2 cellular contexts compared by ENCODE assay signal in genomic region chr14:68977741-68978549, GRCh38.
TF ChIP-seq lines count a peak whose summit lies in the region.

No MANE protein-coding gene starts in this region.

TF ChIP-seq in WTC11, 78 proteins besides CTCF, POLR2A, EP300 and RAD21 (continued from another document and continues in another):
- TF ChIP-seq E2F5 (CRISPR knock-in tag; IDR thresholded peaks at IDR 0.05) (0 out of 2 replicates have a peak, but pooled peaks have one; percentile 64), MYBL2 (CRISPR knock-in tag; IDR thresholded peaks at IDR 0.05) (0 out of 2 replicates have a peak, but pooled peaks have one; percentile 11), ZNF416 (CRISPR knock-in tag; IDR thresholded peaks at IDR 0.05) (no peak), EMX1 (CRISPR knock-in tag; IDR thresholded peaks at IDR 0.05) (no peak), FOXP1 (CRISPR knock-in tag; IDR thresholded peaks at IDR 0.05; ENCODE audit: borderline replicate concordance) (0 out of 2 replicates have a peak, but pooled peaks have one; percentile 18), E2F1 (CRISPR knock-in tag; IDR thresholded peaks at IDR 0.05) (0 out of 2 replicates have a peak, but pooled peaks have one; percentile 48), HMGXB4 (CRISPR knock-in tag; IDR thresholded peaks at IDR 0.05) (0 out of 2 replicates have a peak, but pooled peaks have one; percentile 29), NFYB (CRISPR knock-in tag; conservative IDR thresholded peaks at IDR 0.05; ENCODE audit: low read depth) (no peak), ZNF121 (CRISPR knock-in tag; IDR thresholded peaks at IDR 0.05) (0 out of 2 replicates have a peak, but pooled peaks have one; percentile 16), ZBTB21 (CRISPR knock-in tag; IDR thresholded peaks at IDR 0.05; ENCODE audit: borderline replicate concordance) (0 out of 2 replicates have a peak, but pooled peaks have one; percentile 29), ZNF281 (CRISPR knock-in tag; IDR thresholded peaks at IDR 0.05) (peak; percentile 86), NR2C2 (CRISPR knock-in tag; IDR thresholded peaks at IDR 0.05) (no peak), FOXK1 (CRISPR knock-in tag; IDR thresholded peaks at IDR 0.05) (peak; percentile 38), PRDM15 (CRISPR knock-in tag; IDR thresholded peaks at IDR 0.05) (0 out of 2 replicates have a peak, but pooled peaks have one; percentile 10), MLX (CRISPR knock-in tag; IDR thresholded peaks at IDR 0.05) (no peak)

TF ChIP-seq in HepG2, 621 proteins besides CTCF, POLR2A, EP300 and RAD21 (continued from another document and continues in another):
- TF ChIP-seq HOMEZ (CRISPR knock-in tag; IDR thresholded peaks at IDR 0.05; ENCODE audit: low read depth): no peak
- no peak for TF ChIP-seq TEF (CRISPR knock-in tag; IDR thresholded peaks at IDR 0.05)
- TF ChIP-seq GTF3A (CRISPR knock-in tag; conservative IDR thresholded peaks at IDR 0.05): no peak
- no peak for TF ChIP-seq ZNF329 (CRISPR knock-in tag; IDR thresholded peaks at IDR 0.05; ENCODE audit: low read depth)
- TF ChIP-seq TGIF2 (CRISPR knock-in tag; IDR thresholded peaks at IDR 0.05): 0 out of 2 replicates have a peak, but pooled peaks have one; percentile 5
- TF ChIP-seq MYC (CRISPR knock-in tag; IDR thresholded peaks at IDR 0.05; ENCODE audit: borderline replicate concordance): peak; percentile 61
- TF ChIP-seq ZC3H13 (CRISPR knock-in tag; IDR thresholded peaks at IDR 0.05): no peak
- TF ChIP-seq ZGPAT (CRISPR knock-in tag; IDR thresholded peaks at IDR 0.05): no peak
- no peak for TF ChIP-seq ZNF530 (CRISPR knock-in tag; IDR thresholded peaks at IDR 0.05; ENCODE audit: low read depth)
- TF ChIP-seq NFRKB (IDR thresholded peaks at IDR 0.05): no peak
- TF ChIP-seq SMAD9 (CRISPR knock-in tag; IDR thresholded peaks at IDR 0.05): no peak
- TF ChIP-seq TBX2 (CRISPR knock-in tag; IDR thresholded peaks at IDR 0.05; ENCODE audit: borderline replicate concordance): no peak
- no peak for TF ChIP-seq TP53 (CRISPR knock-in tag; conservative IDR thresholded peaks at IDR 0.05)
- TF ChIP-seq ZNF274 (CRISPR knock-in tag; IDR thresholded peaks at IDR 0.05): no peak
- TF ChIP-seq SMAD3 (CRISPR knock-in tag; IDR thresholded peaks at IDR 0.05): no peak
- TF ChIP-seq ZNF7 (CRISPR knock-in tag; IDR thresholded peaks at IDR 0.05): no peak
- no peak for TF ChIP-seq JUN (CRISPR knock-in tag; IDR thresholded peaks at IDR 0.05)
- no peak for TF ChIP-seq ELK4 (CRISPR knock-in tag; IDR thresholded peaks at IDR 0.05; ENCODE audit: borderline replicate concordance)
- no peak for TF ChIP-seq ZNF629 (CRISPR knock-in tag; conservative IDR thresholded peaks at IDR 0.05)
- peak; percentile 24; the same call in 1 of the 2 replicates for TF ChIP-seq ESRRA (CRISPR knock-in tag; IDR thresholded peaks at IDR 0.05; ENCODE audit: low read depth)
- TF ChIP-seq NFAT5 (CRISPR knock-in tag; IDR thresholded peaks at IDR 0.05): no peak
- TF ChIP-seq RAD51 (IDR thresholded peaks at IDR 0.05; ENCODE audit: borderline replicate concordance): no peak
- TF ChIP-seq TAF1 (CRISPR knock-in tag; IDR thresholded peaks at IDR 0.05): peak; percentile 68; the same call in 1 of the 2 replicates
- no peak for TF ChIP-seq ZNF781 (CRISPR knock-in tag; IDR thresholded peaks at IDR 0.05; ENCODE audit: borderline replicate concordance, not compliant biosample characterization)
- peak; percentile 8 for TF ChIP-seq SKI (IDR thresholded peaks at IDR 0.05; ENCODE audit: partially characterized antibody)
- no peak for TF ChIP-seq MIXL1 (CRISPR knock-in tag; IDR thresholded peaks at IDR 0.05)
- TF ChIP-seq IRF2 (CRISPR knock-in tag; IDR thresholded peaks at IDR 0.05): no peak
- TF ChIP-seq FOXP4 (CRISPR knock-in tag; IDR thresholded peaks at IDR 0.05): peak; percentile 43; the same call in 1 of the 2 replicates
- 0 out of 2 replicates have a peak, but pooled peaks have one; percentile 63 for TF ChIP-seq ZNF564 (CRISPR knock-in tag; IDR thresholded peaks at IDR 0.05)
- no peak for TF ChIP-seq CBX5 (CRISPR knock-in tag; IDR thresholded peaks at IDR 0.05; ENCODE audit: borderline replicate concordance)
- no peak; the same call in none of the 2 replicates for TF ChIP-seq KLF6 (CRISPR knock-in tag; IDR thresholded peaks at IDR 0.05)
- TF ChIP-seq MTA1 (CRISPR knock-in tag; IDR thresholded peaks at IDR 0.05; ENCODE audit: borderline replicate concordance): 0 out of 2 replicates have a peak, but pooled peaks have one; percentile 40
- TF ChIP-seq ZNF746 (CRISPR knock-in tag; IDR thresholded peaks at IDR 0.05): no peak
- no peak; the same call in 1 of the 2 replicates for TF ChIP-seq ZNF230 (CRISPR knock-in tag; IDR thresholded peaks at IDR 0.05)
- TF ChIP-seq ZBTB37 (CRISPR knock-in tag; IDR thresholded peaks at IDR 0.05): 0 out of 2 replicates have a peak, but pooled peaks have one; percentile 30
- peak; percentile 42; the same call in 1 of the 2 replicates for TF ChIP-seq POGK (CRISPR knock-in tag; conservative IDR thresholded peaks at IDR 0.05)
- no peak for TF ChIP-seq ZNF850 (CRISPR knock-in tag; conservative IDR thresholded peaks at IDR 0.05)
- 0 out of 2 replicates have a peak, but pooled peaks have one; percentile 53 for TF ChIP-seq TIGD3 (CRISPR knock-in tag; IDR thresholded peaks at IDR 0.05; ENCODE audit: borderline replicate concordance)
- TF ChIP-seq ZNF260 (CRISPR knock-in tag; IDR thresholded peaks at IDR 0.05; ENCODE audit: borderline replicate concordance, low read depth): no peak
- no peak for TF ChIP-seq YEATS2 (CRISPR knock-in tag; IDR thresholded peaks at IDR 0.05; ENCODE audit: borderline replicate concordance)
- no peak for TF ChIP-seq HDAC2 (CRISPR knock-in tag; IDR thresholded peaks at IDR 0.05)
